29 cellular contexts compared by ENCODE assay signal in genomic region chr10:22978287-22978686, GRCh38. TPM values are rescaled to one million over a fixed set of nuclear protein-coding genes. Genes with fewer than 3 reads are reported as not detected.
DNase-seq lines count a peak whose midpoint lies in the region; FAIRE-seq and TF ChIP-seq lines count a peak whose summit lies in the region.
"Had no signal": no experiment of that assay in that cellular context is flagged by ENCODE, and none has a peak within 500 bp of the region (broad histone marks: within the 10 kb centered on the region; RNA-seq: fewer than 3 reads in every experiment).

No MANE protein-coding gene starts in this region.

- H3K27me3 Mint-ChIP-seq in astrocyte (ENCODE audit: low read depth, unreplicated experiment) (peaks cover 9% of the 10 kb centered on the region), Caco-2 (ENCODE audit: insufficient read depth, unreplicated experiment) (no peaks in the 10 kb centered on the region)
- H3K27me3 Mint-ChIP-seq: memory B cell; stimulated activated memory B cell treated with anti-CD40 and anti-IgM and Interleukin-4, amounts not matched to agents 10 μg/mL and 1 μg/mL and 100 μg/mL, for 72 hours had no signal

- H2BK12ac ChIP-seq in mesenchymal stem cell (ENCODE audit: low read length in 2 of 2), result no peak overlapping the region

- no peaks in the 10 kb centered on the region for H3K79me1 ChIP-seq in mesenchymal stem cell (replicated peaks; ENCODE audit: low read length, poor library complexity, severe bottlenecking)

- FAIRE-seq in astrocyte (lab: Jason Lieb, UNC), result no peak
- FAIRE-seq: TTC549 had no signal

- POLR2A ChIA-PET in Caco-2 (lab: Charles Lee), result no interaction called here

- DNase-seq in COR-L47 (lab: John Stamatoyannopoulos, UW) (peak; percentile 20), NCI-H2081 treated with DMSO at 0.1 percent for 48 hours (lab: John Stamatoyannopoulos, UW) (peak; percentile 19), astrocyte (ENCODE audit: low read depth) (peak; percentile 79), mesenchymal stem cell (peak; percentile 8), Caco-2 (no peak)
- no peak for DNase-seq in activated CD4-positive, alpha-beta T cell treated with anti-CD3 and anti-CD28 coated beads for 4 hours
- DNase-seq in activated CD8-positive, alpha-beta memory T cell treated with anti-CD3 and anti-CD28 coated beads, Interleukin-2, amount 50 U/mL, for 4 hours, result no peak
- no peak for DNase-seq in activated T-cell treated with anti-CD3 and anti-CD28 coated beads, Interleukin-2, amount 50 U/mL, for 48 hours
- DNase-seq: activated CD4-positive, alpha-beta T cell treated with anti-CD3 and anti-CD28 coated beads, Interleukin-2, amount 50 U/mL, for 48 hours; activated naive CD4-positive, alpha-beta T cell treated with Interleukin-2 at 50 U/mL for 16 hours; DMS79 treated with DMSO at 0.1 percent for 48 hours; GDM1; immature natural killer cell; IMR-90; left colon; NCI-H1048; NCI-H1694 treated with DMSO at 0.1 percent for 48 hours; ovary; RPMI8226 had no signal

- H3K4me3 ChIP-seq in astrocyte (ENCODE audit: insufficient read depth, low read depth, low read length) (no peak overlapping the region), mesenchymal stem cell (ENCODE audit: insufficient read depth in 1 of 2, low read depth in 1 of 2, low read length in 2 of 2) (no peak overlapping the region), Caco-2 (ENCODE audit: low read depth, low read length) (no peak overlapping the region)
- H3K4me3 ChIP-seq: ovary, SK-N-MC had no signal

- intact Hi-C loops in Caco-2 (cut with micrococcal nuclease; ENCODE audit: unreplicated experiment), result no loop called here

- H2BK15ac ChIP-seq in mesenchymal stem cell (ENCODE audit: low read depth, poor library complexity, severe bottlenecking), result no peak overlapping the region

- H2AK5ac ChIP-seq in mesenchymal stem cell (ENCODE audit: low read length, severe bottlenecking), result no peak overlapping the region

- no peak overlapping the region for H2BK5ac ChIP-seq in mesenchymal stem cell (ENCODE audit: low read depth, low read length, poor library complexity, severe bottlenecking)

- H4K91ac ChIP-seq in mesenchymal stem cell (ENCODE audit: low read length), result no peak overlapping the region

- H3K9ac ChIP-seq in astrocyte (ENCODE audit: low read length) (no peak overlapping the region), mesenchymal stem cell (ENCODE audit: low read length) (no peak overlapping the region)

- CTCF ChIA-PET in Caco-2 (lab: Charles Lee), result no interaction called here

- no peak overlapping the region for H3K23ac ChIP-seq in mesenchymal stem cell (ENCODE audit: low read length in 2 of 2)

- no peaks in the 10 kb centered on the region for H3K4me1 ChIP-seq in astrocyte (ENCODE audit: insufficient read depth, low read length)
- H3K4me1 ChIP-seq in mesenchymal stem cell (ENCODE audit: control insufficient read depth, insufficient read depth, low read depth, low read length), result no peaks in the 10 kb centered on the region
- no peaks in the 10 kb centered on the region for H3K4me1 ChIP-seq in Caco-2

- H3K27me3 ChIP-seq in astrocyte (ENCODE audit: insufficient read depth, low read length) (no peaks in the 10 kb centered on the region), mesenchymal stem cell (ENCODE audit: control insufficient read depth in 1 of 2, insufficient read depth in 1 of 2, low read length in 2 of 2) (no peaks in the 10 kb centered on the region), Caco-2 (replicated peaks; ENCODE audit: control insufficient read depth, insufficient read depth, low read length) (no peaks in the 10 kb centered on the region; the same call in 1 of the 2 replicates)
- H3K27me3 ChIP-seq: ovary had no signal

- no peaks in the 10 kb centered on the region for H3K9me3 ChIP-seq in astrocyte (ENCODE audit: insufficient read depth, low read depth, low read length)
- no peaks in the 10 kb centered on the region for H3K9me3 ChIP-seq in mesenchymal stem cell (ENCODE audit: control insufficient read depth, low read length)
- H3K9me3 ChIP-seq in Caco-2, result no peaks in the 10 kb centered on the region
- H3K9me3 ChIP-seq: ovary had no signal

- H3K4me2 ChIP-seq in astrocyte (ENCODE audit: low read length), result no peak overlapping the region
- H3K4me2 ChIP-seq in mesenchymal stem cell (ENCODE audit: low read length, poor library complexity, severe bottlenecking), result no peak overlapping the region

- H3K79me2 ChIP-seq in astrocyte (ENCODE audit: insufficient read depth, low read length), result no peaks in the 10 kb centered on the region

- no peaks in the 10 kb centered on the region for H4K20me1 ChIP-seq in astrocyte (ENCODE audit: insufficient read depth, low read length)

- 50% methylated on average over 2 of the region's 2 CpGs for WGBS in mesenchymal stem cell

- H2BK120ac ChIP-seq in mesenchymal stem cell (ENCODE audit: low read depth, low read length), result no peak overlapping the region

- no peak overlapping the region for H3K14ac ChIP-seq in mesenchymal stem cell (ENCODE audit: low read length in 2 of 2)

- TF ChIP-seq CTCF in astrocyte (IDR thresholded peaks at IDR 0.05; ENCODE audit: insufficient read depth, low read depth, low read length) (no peak), Caco-2 (IDR thresholded peaks at IDR 0.05; ENCODE audit: insufficient read depth in 1 of 2, low read depth in 1 of 2, low read length in 1 of 2, severe bottlenecking in 1 of 2, unreplicated experiment in 1 of 2) (no peak)

- H3K27ac ChIP-seq in astrocyte (ENCODE audit: low read depth, low read length) (no peak overlapping the region), mesenchymal stem cell (ENCODE audit: low read length, poor library complexity, severe bottlenecking) (no peak overlapping the region)
- H3K27ac ChIP-seq: ovary, SK-N-MC had no signal

- H3K36me3 ChIP-seq in astrocyte (ENCODE audit: insufficient read depth, low read length) (no peaks in the 10 kb centered on the region), mesenchymal stem cell (ENCODE audit: control insufficient read depth in 1 of 2, insufficient read depth in 2 of 2, low read depth in 1 of 2, low read length in 2 of 2) (no peaks in the 10 kb centered on the region), Caco-2 (ENCODE audit: control insufficient read depth, insufficient read depth, low read length) (no peaks in the 10 kb centered on the region)
- H3K36me3 ChIP-seq: ovary had no signal

- no TSS peak for BruUV-seq in Caco-2 (replicated peaks; lab: Mats Ljungman, UMichigan)

- H3K9me3 Mint-ChIP-seq in astrocyte (ENCODE audit: unreplicated experiment) (no peaks in the 10 kb centered on the region), Caco-2 (ENCODE audit: unreplicated experiment) (no peaks in the 10 kb centered on the region)
- H3K9me3 Mint-ChIP-seq: activated T-helper 1 cell treated with anti-CD3 and anti-CD28 coated beads, Interleukin-12 subunit alpha, Interleukin-12 subunit beta, Interleukin-2, Interleukin-4 antibody, amounts not matched to agents 30 ng/mL and 10 ng/mL and 1 ng/mL, durations not matched to agents 14 hours and 24 hours and 36 hours; immature natural killer cell; memory B cell; neural crest cell; stimulated activated memory B cell treated with anti-CD40 and anti-IgM and Interleukin-4, amounts not matched to agents 10 μg/mL and 1 μg/mL and 100 μg/mL, for 72 hours; T-helper 1 cell treated with Interleukin-12 subunit alpha and Interleukin-12 subunit beta and Interleukin-4 antibody, amounts not matched to agents 30 μg/mL and 1 μg/mL, for 36 hours had no signal

- H4K8ac ChIP-seq in mesenchymal stem cell (ENCODE audit: low read length), result no peak overlapping the region

- no peak overlapping the region for H2AFZ ChIP-seq in astrocyte (ENCODE audit: low read depth, low read length)
- no peak overlapping the region for H2AFZ ChIP-seq in mesenchymal stem cell (ENCODE audit: low read depth, low read length)

- H3K4me1 Mint-ChIP-seq in astrocyte (ENCODE audit: low read depth, unreplicated experiment) (no peaks in the 10 kb centered on the region), Caco-2 (ENCODE audit: low read depth, unreplicated experiment) (no peaks in the 10 kb centered on the region)
- H3K4me1 Mint-ChIP-seq: immature natural killer cell; memory B cell; neural crest cell; stimulated activated memory B cell treated with anti-CD40 and anti-IgM and Interleukin-4, amounts not matched to agents 10 μg/mL and 1 μg/mL and 100 μg/mL, for 72 hours had no signal

- H3K4me3 Mint-ChIP-seq in astrocyte (ENCODE audit: unreplicated experiment) (no peak overlapping the region), Caco-2 (ENCODE audit: unreplicated experiment) (no peak overlapping the region)
- H3K4me3 Mint-ChIP-seq: activated T-helper 1 cell treated with anti-CD3 and anti-CD28 coated beads, Interleukin-12 subunit alpha, Interleukin-12 subunit beta, Interleukin-2, Interleukin-4 antibody, amounts not matched to agents 30 ng/mL and 10 ng/mL and 1 ng/mL, durations not matched to agents 14 hours and 24 hours and 36 hours; immature natural killer cell; memory B cell; neural crest cell; stimulated activated memory B cell treated with anti-CD40 and anti-IgM and Interleukin-4, amounts not matched to agents 10 μg/mL and 1 μg/mL and 100 μg/mL, for 72 hours; T-helper 1 cell treated with Interleukin-12 subunit alpha and Interleukin-12 subunit beta and Interleukin-4 antibody, amounts not matched to agents 30 μg/mL and 1 μg/mL, for 36 hours had no signal

- no peaks in the 10 kb centered on the region for H3K36me3 Mint-ChIP-seq in astrocyte (ENCODE audit: low read depth, unreplicated experiment)
- H3K36me3 Mint-ChIP-seq in Caco-2 (ENCODE audit: insufficient read depth, unreplicated experiment), result no peaks in the 10 kb centered on the region
- H3K36me3 Mint-ChIP-seq: memory B cell; stimulated activated memory B cell treated with anti-CD40 and anti-IgM and Interleukin-4, amounts not matched to agents 10 μg/mL and 1 μg/mL and 100 μg/mL, for 72 hours had no signal

- no peak overlapping the region for H3K4ac ChIP-seq in mesenchymal stem cell (ENCODE audit: low read depth in 1 of 2, low read length in 2 of 2)

- H3K18ac ChIP-seq in mesenchymal stem cell (ENCODE audit: low read depth in 1 of 2, low read length in 2 of 2), result no peak overlapping the region

- H3K27ac Mint-ChIP-seq in astrocyte (ENCODE audit: unreplicated experiment), result no peak overlapping the region
- H3K27ac Mint-ChIP-seq in Caco-2 (ENCODE audit: unreplicated experiment), result no peak overlapping the region
- H3K27ac Mint-ChIP-seq: activated T-helper 1 cell treated with anti-CD3 and anti-CD28 coated beads, Interleukin-12 subunit alpha, Interleukin-12 subunit beta, Interleukin-2, Interleukin-4 antibody, amounts not matched to agents 30 ng/mL and 10 ng/mL and 1 ng/mL, durations not matched to agents 14 hours and 24 hours and 36 hours; immature natural killer cell; memory B cell; stimulated activated memory B cell treated with anti-CD40 and anti-IgM and Interleukin-4, amounts not matched to agents 10 μg/mL and 1 μg/mL and 100 μg/mL, for 72 hours; T-helper 1 cell treated with Interleukin-12 subunit alpha and Interleukin-12 subunit beta and Interleukin-4 antibody, amounts not matched to agents 30 μg/mL and 1 μg/mL, for 36 hours had no signal

RNA-seq across cellular contexts. Expression of gene ARMC3, which starts 50.4 kb away (rescaled TPM):
- total RNA-seq in astrocyte (0.23 TPM in 1 of 2 replicates, not detected in the other), Caco-2 (2022) (0.61 and 1.4 TPM in 2 replicates)
- polyA plus RNA-seq in mesenchymal stem cell (2013, experiment 1 of 2), result 0.11 TPM
- 0.15 TPM for polyA plus RNA-seq in mesenchymal stem cell (2013, experiment 2 of 2)
- total RNA-seq: activated T-helper 1 cell treated with anti-CD3 and anti-CD28 coated beads, Interleukin-12 subunit alpha, Interleukin-12 subunit beta, Interleukin-2, Interleukin-4 antibody, amounts not matched to agents 30 ng/mL and 10 ng/mL and 1 ng/mL, durations not matched to agents 14 hours and 24 hours and 36 hours; glomerular endothelial cell; IMR-90; left colon; subcutaneous adipose tissue; ureter had no signal
- polyA plus RNA-seq: IMR-90, ovary had no signal

Comparison
In these comparisons a context has a peak if more than half of its experiments do, and no peak if none do; other contexts are left out.
1. DNase-seq: peak in COR-L47 (single experiment), NCI-H2081 treated with DMSO at 0.1 percent for 48 hours (single experiment), astrocyte (single experiment) and mesenchymal stem cell (single experiment); none in activated CD4-positive, alpha-beta T cell treated with anti-CD3 and anti-CD28 coated beads for 4 hours (0 of 2), activated CD8-positive, alpha-beta memory T cell treated with anti-CD3 and anti-CD28 coated beads, Interleukin-2, amount 50 U/mL, for 4 hours (single experiment), activated T-cell treated with anti-CD3 and anti-CD28 coated beads, Interleukin-2, amount 50 U/mL, for 48 hours (0 of 2) and Caco-2 (0 of 2).